Comparison of ENCODE assay signal across 28 cellular contexts in genomic region chr17:81187586-81188490, GRCh38. TPM values are rescaled to one million over a fixed set of nuclear protein-coding genes. Genes with fewer than 3 reads are reported as not detected.
"Had no signal": no experiment of that assay in that cellular context is flagged by ENCODE, and none has a peak within 500 bp of the region (broad histone marks: within the 10 kb centered on the region; RNA-seq: fewer than 3 reads in every experiment).

No MANE protein-coding gene starts in this region.

- H3K9me3 ChIP-seq: MG63 had no signal

- DNase-seq: activated CD4-positive, alpha-beta memory T cell treated with anti-CD3 and anti-CD28 coated beads, Interleukin-2, amount 10 ng/mL, durations not matched to agents 7 days and 5 days; activated CD4-positive, alpha-beta T cell treated with anti-CD3 and anti-CD28 coated beads, Interleukin-2, amount 50 U/mL, for 1 hour; activated CD4-positive, CD25-positive, alpha-beta regulatory T cell; activated gamma-delta T cell treated with Interleukin-2 at 50 U/mL for 16 hours; activated naive CD4-positive, alpha-beta T cell treated with anti-CD3 and anti-CD28 coated beads, Interleukin-2, amount 10 ng/mL, durations not matched to agents 7 days and 5 days; activated naive CD8-positive, alpha-beta T cell treated with anti-CD3 and anti-CD28 coated beads for 36 hours; activated T-cell treated with anti-CD3 and anti-CD28 coated beads for 4 hours; activated T-cell treated with anti-CD3 and anti-CD28 coated beads, Interleukin-2, amount 50 U/mL, for 48 hours; brain microvascular endothelial cell; MV-4-11; NCI-H1105; NCI-H1436; NCI-H1694 treated with DMSO at 0.1 percent for 48 hours; NCI-H2029 treated with DMSO at 0.1 percent for 48 hours; NCI-H345; NCI-H510A; NCI-H526 treated with DMSO at 0.1 percent for 48 hours; NCI-H82; SHP77 treated with DMSO at 0.1 percent for 48 hours; T-helper 9 cell had no signal

- H3K4me3 Mint-ChIP-seq: activated CD4-positive, alpha-beta memory T cell treated with anti-CD3 and anti-CD28 coated beads, Interleukin-2, amount 10 ng/mL, durations not matched to agents 7 days and 5 days; activated naive CD4-positive, alpha-beta T cell treated with anti-CD3 and anti-CD28 coated beads, Interleukin-2, amount 10 ng/mL, durations not matched to agents 7 days and 5 days; activated naive CD8-positive, alpha-beta T cell treated with anti-CD3 and anti-CD28 coated beads for 36 hours; T-helper 1 cell treated with Interleukin-12 subunit alpha and Interleukin-12 subunit beta and Interleukin-4 antibody, amounts not matched to agents 30 μg/mL and 1 μg/mL, for 36 hours had no signal

- H3K4me1 Mint-ChIP-seq: activated CD4-positive, alpha-beta memory T cell treated with anti-CD3 and anti-CD28 coated beads, Interleukin-2, amount 10 ng/mL, durations not matched to agents 7 days and 5 days; activated naive CD4-positive, alpha-beta T cell treated with anti-CD3 and anti-CD28 coated beads, Interleukin-2, amount 10 ng/mL, durations not matched to agents 7 days and 5 days; activated naive CD8-positive, alpha-beta T cell treated with anti-CD3 and anti-CD28 coated beads for 36 hours had no signal

- H3K36me3 ChIP-seq: brain microvascular endothelial cell, cardiac muscle cell, MG63 had no signal

- H3K27me3 Mint-ChIP-seq: activated CD4-positive, alpha-beta memory T cell treated with anti-CD3 and anti-CD28 coated beads, Interleukin-2, amount 10 ng/mL, durations not matched to agents 7 days and 5 days; activated naive CD8-positive, alpha-beta T cell treated with anti-CD3 and anti-CD28 coated beads for 36 hours had no signal

- H3K4me3 ChIP-seq: cardiac muscle cell, MG63 had no signal

- H3K27ac ChIP-seq: brain microvascular endothelial cell, cardiac muscle cell had no signal

- H3K27me3 ChIP-seq: brain microvascular endothelial cell, cardiac muscle cell, MG63 had no signal

- H3K27ac Mint-ChIP-seq: activated CD4-positive, alpha-beta memory T cell treated with anti-CD3 and anti-CD28 coated beads, Interleukin-2, amount 10 ng/mL, durations not matched to agents 7 days and 5 days; activated naive CD4-positive, alpha-beta T cell treated with anti-CD3 and anti-CD28 coated beads, Interleukin-2, amount 10 ng/mL, durations not matched to agents 7 days and 5 days; activated naive CD8-positive, alpha-beta T cell treated with anti-CD3 and anti-CD28 coated beads for 36 hours; activated T-helper 2 cell treated with anti-CD3 and anti-CD28 coated beads, Interferon-gamma antibody, Interleukin-2, Interleukin-4, amounts not matched to agents 10 μg/mL and 5 μg/mL and 100 μg/mL, durations not matched to agents 14 hours and 24 hours and 36 hours; T-helper 1 cell treated with Interleukin-12 subunit alpha and Interleukin-12 subunit beta and Interleukin-4 antibody, amounts not matched to agents 30 μg/mL and 1 μg/mL, for 36 hours had no signal

- H3K36me3 Mint-ChIP-seq: activated naive CD4-positive, alpha-beta T cell treated with anti-CD3 and anti-CD28 coated beads, Interleukin-2, amount 10 ng/mL, durations not matched to agents 7 days and 5 days; activated naive CD8-positive, alpha-beta T cell treated with anti-CD3 and anti-CD28 coated beads for 36 hours had no signal

- H3K9me3 Mint-ChIP-seq: activated CD4-positive, alpha-beta memory T cell treated with anti-CD3 and anti-CD28 coated beads, Interleukin-2, amount 10 ng/mL, durations not matched to agents 7 days and 5 days; activated naive CD4-positive, alpha-beta T cell treated with anti-CD3 and anti-CD28 coated beads, Interleukin-2, amount 10 ng/mL, durations not matched to agents 7 days and 5 days; activated naive CD8-positive, alpha-beta T cell treated with anti-CD3 and anti-CD28 coated beads for 36 hours; activated T-helper 2 cell treated with anti-CD3 and anti-CD28 coated beads, Interferon-gamma antibody, Interleukin-2, Interleukin-4, amounts not matched to agents 10 μg/mL and 5 μg/mL and 100 μg/mL, durations not matched to agents 14 hours and 24 hours and 36 hours; T-helper 1 cell treated with Interleukin-12 subunit alpha and Interleukin-12 subunit beta and Interleukin-4 antibody, amounts not matched to agents 30 μg/mL and 1 μg/mL, for 36 hours had no signal

RNA-seq across cellular contexts. Expression of gene PVALEF, which starts 22.5 kb away (rescaled TPM):
- total RNA-seq: activated CD4-positive, alpha-beta memory T cell treated with anti-CD3 and anti-CD28 coated beads, Interleukin-2, amount 10 ng/mL, durations not matched to agents 7 days and 5 days; activated CD8-positive, alpha-beta memory T cell treated with anti-CD3 and anti-CD28 coated beads for 36 hours; activated naive CD8-positive, alpha-beta T cell treated with anti-CD3 and anti-CD28 coated beads for 36 hours; activated T-helper 2 cell treated with anti-CD3 and anti-CD28 coated beads, Interferon-gamma antibody, Interleukin-2, Interleukin-4, amounts not matched to agents 10 μg/mL and 5 μg/mL and 100 μg/mL, durations not matched to agents 14 hours and 24 hours and 36 hours; OCI-LY7; SK-MEL-5 had no signal
- polyA plus RNA-seq: adipose tissue had no signal
